Comparison of ENCODE assay signal across 27 cellular contexts in the genomic region with DNA sequence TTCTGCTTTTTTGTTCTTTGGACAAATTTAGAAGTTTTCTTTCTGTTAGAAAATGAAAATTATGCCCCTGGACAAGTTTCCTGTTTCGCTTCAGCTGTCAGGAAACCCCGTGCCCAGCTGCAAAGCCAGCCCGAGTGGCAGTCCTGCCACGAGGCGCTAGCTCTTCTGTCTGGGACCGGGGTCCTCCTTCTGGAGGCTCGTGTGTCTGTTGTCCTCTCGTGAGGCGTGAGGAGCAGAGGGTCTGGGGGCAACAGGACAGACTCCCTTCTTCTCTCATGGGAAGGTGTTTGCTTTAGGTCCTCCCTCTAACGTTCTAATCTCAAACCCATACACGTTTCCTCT.
DNase-seq lines count a peak whose midpoint lies in the region; ATAC-seq, FAIRE-seq and TF ChIP-seq lines count a peak whose summit lies in the region.
"Had no signal": no experiment of that assay in that cellular context is flagged by ENCODE, and none has a peak within 500 bp of the region (broad histone marks: within the 10 kb centered on the region; RNA-seq: fewer than 3 reads in every experiment).

No MANE protein-coding gene starts in this region.

- intact Hi-C loops in activated CD8-positive, alpha-beta T cell treated with anti-CD3 and anti-CD28 coated beads for 36 hours (cut with micrococcal nuclease), result no loop called here

- peaks cover 29% of the 10 kb centered on the region for H3K27me3 Mint-ChIP-seq in activated T-cell treated with anti-CD3 and anti-CD28 coated beads, Interleukin-2, amount 50 U/mL, for 72 hours (ENCODE audit: low read depth)
- peaks cover 28% of the 10 kb centered on the region for H3K27me3 Mint-ChIP-seq in activated T-cell treated with anti-CD3 and anti-CD28 coated beads, Interleukin-2, amount 50 U/mL, for 4 hours (ENCODE audit: low read depth)
- no peaks in the 10 kb centered on the region for H3K27me3 Mint-ChIP-seq in activated CD8-positive, alpha-beta T cell treated with anti-CD3 and anti-CD28 coated beads for 36 hours
- H3K27me3 Mint-ChIP-seq: activated B cell treated with CpG ODN at 0.5 μM for 24 hours had no signal

- peak; percentile 5 for FAIRE-seq in GM12891 (lab: Jason Lieb, UNC)
- FAIRE-seq: endothelial cell of umbilical vein had no signal

- POLR2A ChIA-PET in activated CD8-positive, alpha-beta T cell treated with anti-CD3 and anti-CD28 coated beads for 36 hours (lab: Charles Lee), result interaction anchor here (0.9 to 2.6 kb wide), 3 partner anchors 8 to 21 kb away, joined by 3 to 6 read pairs (median 3); no protein-coding TSS in a partner anchor

- peaks cover 59% of the 10 kb centered on the region for H3K4me1 Mint-ChIP-seq in activated T-cell treated with anti-CD3 and anti-CD28 coated beads, Interleukin-2, amount 50 U/mL, for 72 hours (ENCODE audit: low read depth)
- H3K4me1 Mint-ChIP-seq in activated T-cell treated with anti-CD3 and anti-CD28 coated beads, Interleukin-2, amount 50 U/mL, for 4 hours (ENCODE audit: low read depth), result peaks cover 28% of the 10 kb centered on the region
- H3K4me1 Mint-ChIP-seq in activated CD8-positive, alpha-beta T cell treated with anti-CD3 and anti-CD28 coated beads for 36 hours (ENCODE audit: low read depth), result peaks cover 63% of the 10 kb centered on the region
- H3K4me1 Mint-ChIP-seq: GM23338; stimulated activated memory B cell treated with anti-CD40 and anti-IgM and Interleukin-4, amounts not matched to agents 10 μg/mL and 1 μg/mL and 100 μg/mL, for 72 hours had no signal

- DNase-seq in activated T-cell treated with anti-CD3 and anti-CD28 coated beads, Interleukin-2, amount 50 U/mL, for 72 hours, result no peak
- DNase-seq in activated T-cell treated with anti-CD3 and anti-CD28 coated beads, Interleukin-2, amount 50 U/mL, for 4 hours, result no peak
- DNase-seq in GM12891 (ENCODE audit: insufficient read length, low spot score) (no peak), islet precursor cell (peak; percentile 26), SHP77 treated with DMSO at 0.1 percent for 48 hours (lab: John Stamatoyannopoulos, UW) (no peak), GM13976 (ENCODE audit: low spot score) (no peak)
- no peak for DNase-seq in activated CD8-positive, alpha-beta T cell treated with anti-CD3 and anti-CD28 coated beads for 36 hours
- DNase-seq: ACHN; activated B cell treated with CpG ODN at 0.5 μM for 24 hours; body of pancreas; Calu3; cerebellar nuclear complex; DND-41; HFFc6; Kasumi-1; mesenchymal stem cell; NCI-H1694; SIG-M5; sigmoid colon; stimulated activated CD4-positive, alpha-beta T cell treated with anti-CD3 and anti-CD28 coated beads, Interleukin-4, amount 100 ng/mL, for 4 hours had no signal

- H3K9me3 Mint-ChIP-seq in activated T-cell treated with anti-CD3 and anti-CD28 coated beads, Interleukin-2, amount 50 U/mL, for 72 hours, result no peaks in the 10 kb centered on the region
- H3K9me3 Mint-ChIP-seq in activated T-cell treated with anti-CD3 and anti-CD28 coated beads, Interleukin-2, amount 50 U/mL, for 4 hours, result no peaks in the 10 kb centered on the region
- H3K9me3 Mint-ChIP-seq in activated CD8-positive, alpha-beta T cell treated with anti-CD3 and anti-CD28 coated beads for 36 hours, result no peaks in the 10 kb centered on the region
- H3K9me3 Mint-ChIP-seq: activated B cell treated with CpG ODN at 0.5 μM for 24 hours; activated T-helper 2 cell treated with anti-CD3 and anti-CD28 coated beads, Interferon-gamma antibody, Interleukin-2, Interleukin-4, amounts not matched to agents 10 μg/mL and 5 μg/mL and 100 μg/mL, durations not matched to agents 14 hours and 24 hours and 36 hours; GM23338 had no signal

- TF ChIP-seq POLR2A in GM12891 (IDR thresholded peaks at IDR 0.05; ENCODE audit: low read depth, low read length), result no peak

- peak overlapping the region; percentile 49 to 68 for H3K4me3 Mint-ChIP-seq in activated T-cell treated with anti-CD3 and anti-CD28 coated beads, Interleukin-2, amount 50 U/mL, for 72 hours
- H3K4me3 Mint-ChIP-seq in activated T-cell treated with anti-CD3 and anti-CD28 coated beads, Interleukin-2, amount 50 U/mL, for 4 hours, result no peak overlapping the region
- H3K4me3 Mint-ChIP-seq in activated CD8-positive, alpha-beta T cell treated with anti-CD3 and anti-CD28 coated beads for 36 hours, result peak overlapping the region; percentile 1
- H3K4me3 Mint-ChIP-seq: activated B cell treated with CpG ODN at 0.5 μM for 24 hours; GM23338; HFFc6; stimulated activated memory B cell treated with anti-CD40 and anti-IgM and Interleukin-4, amounts not matched to agents 10 μg/mL and 1 μg/mL and 100 μg/mL, for 72 hours had no signal

- H3K27ac Mint-ChIP-seq in activated T-cell treated with anti-CD3 and anti-CD28 coated beads, Interleukin-2, amount 50 U/mL, for 72 hours, result no peak overlapping the region
- H3K27ac Mint-ChIP-seq in activated CD8-positive, alpha-beta T cell treated with anti-CD3 and anti-CD28 coated beads for 36 hours, result peak overlapping the region; percentile 96
- H3K27ac Mint-ChIP-seq: activated B cell treated with CpG ODN at 0.5 μM for 24 hours; activated T-helper 2 cell treated with anti-CD3 and anti-CD28 coated beads, Interferon-gamma antibody, Interleukin-2, Interleukin-4, amounts not matched to agents 10 μg/mL and 5 μg/mL and 100 μg/mL, durations not matched to agents 14 hours and 24 hours and 36 hours; GM23338; HFFc6; stimulated activated memory B cell treated with anti-CD40 and anti-IgM and Interleukin-4, amounts not matched to agents 10 μg/mL and 1 μg/mL and 100 μg/mL, for 72 hours had no signal

- TF ChIP-seq CTCF in activated CD8-positive, alpha-beta T cell treated with anti-CD3 and anti-CD28 coated beads for 36 hours (IDR thresholded peaks at IDR 0.05), result no peak
- TF ChIP-seq CTCF in GM13976 (IDR thresholded peaks at IDR 0.05; ENCODE audit: borderline replicate concordance, control extremely low read depth, extremely low read depth, insufficient read depth, missing control alignments), result no peak

- no peaks in the 10 kb centered on the region for H3K36me3 Mint-ChIP-seq in activated T-cell treated with anti-CD3 and anti-CD28 coated beads, Interleukin-2, amount 50 U/mL, for 72 hours (ENCODE audit: insufficient read depth in 2 of 2)
- H3K36me3 Mint-ChIP-seq in activated T-cell treated with anti-CD3 and anti-CD28 coated beads, Interleukin-2, amount 50 U/mL, for 4 hours (ENCODE audit: insufficient read depth), result no peaks in the 10 kb centered on the region
- H3K36me3 Mint-ChIP-seq in activated CD8-positive, alpha-beta T cell treated with anti-CD3 and anti-CD28 coated beads for 36 hours (ENCODE audit: low read depth), result no peaks in the 10 kb centered on the region
- H3K36me3 Mint-ChIP-seq: stimulated activated memory B cell treated with anti-CD40 and anti-IgM and Interleukin-4, amounts not matched to agents 10 μg/mL and 1 μg/mL and 100 μg/mL, for 72 hours had no signal

- CTCF ChIA-PET in activated CD8-positive, alpha-beta T cell treated with anti-CD3 and anti-CD28 coated beads for 36 hours (lab: Charles Lee), result interaction anchor here (0.8 to 1.7 kb wide), 3 partner anchors 16 to 461 kb away, joined by 3 to 5 read pairs (median 3); no protein-coding TSS in a partner anchor

- no peak for ATAC-seq in activated T-cell treated with anti-CD3 and anti-CD28 coated beads, Interleukin-2, amount 50 U/mL, for 72 hours (replicated peaks in 1 of 2)
- no peak for ATAC-seq in activated T-cell treated with anti-CD3 and anti-CD28 coated beads, Interleukin-2, amount 50 U/mL, for 4 hours
- no peak for ATAC-seq in activated CD8-positive, alpha-beta T cell treated with anti-CD3 and anti-CD28 coated beads for 36 hours
- ATAC-seq in HG02610 (IDR thresholded peaks at IDR 0.05; ENCODE audit: unreplicated experiment), result no peak
- ATAC-seq: body of pancreas; gastroesophageal sphincter; GM23338; Panc1; stimulated activated memory B cell treated with anti-CD40 and anti-IgM and Interleukin-4, amounts not matched to agents 10 μg/mL and 1 μg/mL and 100 μg/mL, for 72 hours had no signal

- in situ Hi-C loops in GM13976 (cut with MboI; ENCODE audit: low sequenced_read_pairs, unreplicated experiment), result no loop called here

TF ChIP-seq in GM12891, 5 proteins besides CTCF, POLR2A, EP300 and RAD21:
- TF ChIP-seq TAF1 (IDR thresholded peaks at IDR 0.05; ENCODE audit: low read depth, low read length), result no peak
- no peak for TF ChIP-seq POU2F2 (IDR thresholded peaks at IDR 0.05; ENCODE audit: low read depth, low read length)
- TF ChIP-seq POLR2AphosphoS5 (IDR thresholded peaks at IDR 0.05; ENCODE audit: low read depth, low read length), result no peak
- no peak for TF ChIP-seq PAX5 (IDR thresholded peaks at IDR 0.05; ENCODE audit: insufficient read depth, low read length, severe bottlenecking)
- TF ChIP-seq SPI1 (IDR thresholded peaks at IDR 0.05; ENCODE audit: low read depth, low read length), result no peak
